Comparison of ENCODE assay signal across 1 cellular context in the genomic region with DNA sequence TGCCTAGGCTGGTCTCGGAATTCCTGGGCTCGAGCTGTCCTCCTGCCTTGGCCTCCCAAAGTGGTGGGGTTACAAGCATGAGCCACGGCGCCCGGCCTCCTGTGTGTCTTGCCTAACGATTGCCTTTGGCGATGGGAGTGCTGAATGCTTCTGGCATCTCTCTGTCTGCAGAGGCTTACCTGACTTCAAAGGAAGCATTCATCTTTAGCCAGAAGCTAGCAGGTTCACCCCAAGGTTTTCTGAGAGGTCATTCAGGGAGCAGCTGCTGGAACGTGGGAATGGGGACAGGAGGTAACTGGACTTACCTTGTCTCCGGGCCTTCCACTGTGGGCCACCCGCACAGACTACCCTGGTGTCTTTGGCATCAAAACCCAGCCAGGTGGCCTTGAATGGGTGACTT.
TF ChIP-seq lines count a peak whose summit lies in the region.

No MANE protein-coding gene starts in this region.

TF ChIP-seq in GM12878, 131 proteins besides CTCF, POLR2A, EP300 and RAD21:
- TF ChIP-seq, protein P1, sequence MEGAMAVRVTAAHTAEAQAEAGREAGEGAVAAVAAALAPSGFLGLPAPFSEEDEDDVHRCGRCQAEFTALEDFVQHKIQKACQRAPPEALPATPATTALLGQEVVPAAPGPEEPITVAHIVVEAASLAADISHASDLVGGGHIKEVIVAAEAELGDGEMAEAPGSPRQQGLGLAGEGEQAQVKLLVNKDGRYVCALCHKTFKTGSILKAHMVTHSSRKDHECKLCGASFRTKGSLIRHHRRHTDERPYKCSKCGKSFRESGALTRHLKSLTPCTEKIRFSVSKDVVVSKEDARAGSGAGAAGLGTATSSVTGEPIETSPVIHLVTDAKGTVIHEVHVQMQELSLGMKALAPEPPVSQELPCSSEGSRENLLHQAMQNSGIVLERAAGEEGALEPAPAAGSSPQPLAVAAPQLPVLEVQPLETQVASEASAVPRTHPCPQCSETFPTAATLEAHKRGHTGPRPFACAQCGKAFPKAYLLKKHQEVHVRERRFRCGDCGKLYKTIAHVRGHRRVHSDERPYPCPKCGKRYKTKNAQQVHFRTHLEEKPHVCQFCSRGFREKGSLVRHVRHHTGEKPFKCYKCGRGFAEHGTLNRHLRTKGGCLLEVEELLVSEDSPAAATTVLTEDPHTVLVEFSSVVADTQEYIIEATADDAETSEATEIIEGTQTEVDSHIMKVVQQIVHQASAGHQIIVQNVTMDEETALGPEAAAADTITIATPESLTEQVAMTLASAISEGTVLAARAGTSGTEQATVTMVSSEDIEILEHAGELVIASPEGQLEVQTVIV (IDR thresholded peaks at IDR 0.05; ENCODE audit: borderline replicate concordance, partially characterized antibody): no peak
- no peak for TF ChIP-seq MTA2 (IDR thresholded peaks at IDR 0.05; ENCODE audit: low read depth)
- no peak for TF ChIP-seq JUNB (IDR thresholded peaks at IDR 0.05)
- TF ChIP-seq, protein P2, sequence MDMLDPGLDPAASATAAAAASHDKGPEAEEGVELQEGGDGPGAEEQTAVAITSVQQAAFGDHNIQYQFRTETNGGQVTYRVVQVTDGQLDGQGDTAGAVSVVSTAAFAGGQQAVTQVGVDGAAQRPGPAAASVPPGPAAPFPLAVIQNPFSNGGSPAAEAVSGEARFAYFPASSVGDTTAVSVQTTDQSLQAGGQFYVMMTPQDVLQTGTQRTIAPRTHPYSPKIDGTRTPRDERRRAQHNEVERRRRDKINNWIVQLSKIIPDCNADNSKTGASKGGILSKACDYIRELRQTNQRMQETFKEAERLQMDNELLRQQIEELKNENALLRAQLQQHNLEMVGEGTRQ (IDR thresholded peaks at IDR 0.05; ENCODE audit: borderline replicate concordance, low read depth, low read length): no peak
- TF ChIP-seq IKZF1 (conservative IDR thresholded peaks at IDR 0.05): no peak
- TF ChIP-seq SREBF2 (IDR thresholded peaks at IDR 0.05; ENCODE audit: low read length): no peak
- no peak for TF ChIP-seq ZNF217 (IDR thresholded peaks at IDR 0.05)
- TF ChIP-seq MEF2A (IDR thresholded peaks at IDR 0.05; ENCODE audit: insufficient read depth, low read depth, low read length): no peak
- no peak for TF ChIP-seq MYB (IDR thresholded peaks at IDR 0.05; ENCODE audit: borderline replicate concordance, low read depth, low read length)
- no peak for TF ChIP-seq IKZF2 (IDR thresholded peaks at IDR 0.05)
- TF ChIP-seq, protein P3, sequence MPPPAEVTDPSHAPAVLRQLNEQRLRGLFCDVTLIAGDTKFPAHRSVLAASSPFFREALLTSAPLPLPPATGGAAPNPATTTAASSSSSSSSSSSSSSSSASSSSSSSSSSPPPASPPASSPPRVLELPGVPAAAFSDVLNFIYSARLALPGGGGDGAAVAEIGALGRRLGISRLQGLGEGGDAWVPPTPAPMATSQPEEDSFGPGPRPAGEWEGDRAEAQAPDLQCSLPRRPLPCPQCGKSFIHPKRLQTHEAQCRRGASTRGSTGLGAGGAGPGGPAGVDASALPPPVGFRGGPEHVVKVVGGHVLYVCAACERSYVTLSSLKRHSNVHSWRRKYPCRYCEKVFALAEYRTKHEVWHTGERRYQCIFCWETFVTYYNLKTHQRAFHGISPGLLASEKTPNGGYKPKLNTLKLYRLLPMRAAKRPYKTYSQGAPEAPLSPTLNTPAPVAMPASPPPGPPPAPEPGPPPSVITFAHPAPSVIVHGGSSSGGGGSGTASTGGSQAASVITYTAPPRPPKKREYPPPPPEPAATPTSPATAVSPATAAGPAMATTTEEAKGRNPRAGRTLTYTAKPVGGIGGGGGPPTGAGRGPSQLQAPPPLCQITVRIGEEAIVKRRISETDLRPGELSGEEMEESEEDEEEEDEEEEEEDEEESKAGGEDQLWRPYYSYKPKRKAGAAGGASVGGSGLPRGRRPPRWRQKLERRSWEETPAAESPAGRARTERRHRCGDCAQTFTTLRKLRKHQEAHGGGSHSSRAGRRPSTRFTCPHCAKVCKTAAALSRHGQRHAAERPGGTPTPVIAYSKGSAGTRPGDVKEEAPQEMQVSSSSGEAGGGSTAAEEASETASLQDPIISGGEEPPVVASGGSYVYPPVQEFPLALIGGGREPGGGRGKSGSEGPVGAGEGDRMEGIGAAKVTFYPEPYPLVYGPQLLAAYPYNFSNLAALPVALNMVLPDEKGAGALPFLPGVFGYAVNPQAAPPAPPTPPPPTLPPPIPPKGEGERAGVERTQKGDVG (CRISPR knock-in tag; IDR thresholded peaks at IDR 0.05): no peak
- no peak for TF ChIP-seq KDM1A (IDR thresholded peaks at IDR 0.05; ENCODE audit: borderline replicate concordance)
- no peak for TF ChIP-seq POLR2AphosphoS5 (IDR thresholded peaks at IDR 0.05; ENCODE audit: low read length)
TF ChIP-seq in GM12878: peak in this region for 0.
